In genomic region chr12:89893972-89894706, GRCh38 we compare ENCODE assay signal across 17 cellular contexts.
A peak's percentile ranks its signal among the peaks of the same experiment; 100 is the strongest.
DNase-seq lines count a peak whose midpoint lies in the region; ATAC-seq, FAIRE-seq and TF ChIP-seq lines count a peak whose summit lies in the region.
"Had no signal": no experiment of that assay in that cellular context is flagged by ENCODE, and none has a peak within 500 bp of the region (broad histone marks: within the 10 kb centered on the region; RNA-seq: fewer than 3 reads in every experiment).

No MANE protein-coding gene starts in this region.

- no peaks in the 10 kb centered on the region for H4K20me1 ChIP-seq in keratinocyte (ENCODE audit: control insufficient read depth, extremely low read depth, insufficient read depth, low read length)

- dilution Hi-C loops in keratinocyte (cut with MboI; ENCODE audit: extremely low pct_ligation_motif_present, low sequenced_read_pairs) = no loop called here

- TF ChIP-seq CTCF in AG10803 (conservative IDR thresholded peaks at IDR 0.05; ENCODE audit: low read length) (no peak), brain microvascular endothelial cell (IDR thresholded peaks at IDR 0.05; ENCODE audit: low read depth, low read length, missing control alignments) (no peak), keratinocyte (optimal IDR thresholded peaks at IDR 0.05 in 1 of 3, IDR thresholded peaks at IDR 0.05 in 1 of 3, conservative IDR thresholded peaks at IDR 0.05 in 1 of 3; ENCODE audit: extremely low read depth in 1 of 3, insufficient read depth in 2 of 3, low read length in 3 of 3) (no peak), suprapubic skin (IDR thresholded peaks at IDR 0.05) (no peak)

- H3K9me1 ChIP-seq in keratinocyte (ENCODE audit: control insufficient read depth, extremely low read depth, insufficient read depth, low read length) = no peaks in the 10 kb centered on the region

- H3K27ac ChIP-seq in brain microvascular endothelial cell (peak overlapping the region; percentile 21), keratinocyte (ENCODE audit: control insufficient read depth, insufficient read depth, low read length) (peak overlapping the region; percentile 77), suprapubic skin (no peak overlapping the region)
- H3K27ac ChIP-seq: cardiac muscle cell, esophagus muscularis mucosa, VCaP had no signal

- no peak for ATAC-seq in HG03196 (IDR thresholded peaks at IDR 0.05; ENCODE audit: unreplicated experiment)
- ATAC-seq: naive thymus-derived CD8-positive, alpha-beta T cell had no signal

- DNase-seq in AG10803 (ENCODE audit: low read depth) = peak; percentile 75
- peak; percentile 83 for DNase-seq in HS-5 (ENCODE audit: low read depth)
- peak; percentile 43 for DNase-seq in brain microvascular endothelial cell
- no peak for DNase-seq in keratinocyte (ENCODE audit: low read depth, low spot score)
- DNase-seq in suprapubic skin (ENCODE audit: low spot score in 2 of 2) = no peak
- DNase-seq in activated CD4-positive, alpha-beta T cell treated with anti-CD3 and anti-CD28 coated beads, Interleukin-2, amount 50 U/mL, for 1 hour = no peak
- no peak for DNase-seq in amniotic stem cell (lab: John Stamatoyannopoulos, UW)
- DNase-seq: activated T-cell treated with anti-CD3 and anti-CD28 coated beads, Interleukin-2, amount 50 U/mL, for 24 hours; CD4-positive, CD25-positive, alpha-beta regulatory T cell; kidney; naive thymus-derived CD8-positive, alpha-beta T cell; NCI-H526; small intestine had no signal

- H3K9ac ChIP-seq in keratinocyte (ENCODE audit: control insufficient read depth, extremely low read depth, insufficient read depth, low read length) = peak overlapping the region; percentile 31

- no peaks in the 10 kb centered on the region for H3K27me3 ChIP-seq in brain microvascular endothelial cell (replicated peaks)
- no peaks in the 10 kb centered on the region for H3K27me3 ChIP-seq in keratinocyte (ENCODE audit: control insufficient read depth, extremely low read depth, insufficient read depth, low read length)
- H3K27me3 ChIP-seq in suprapubic skin = no peaks in the 10 kb centered on the region
- H3K27me3 ChIP-seq: cardiac muscle cell, esophagus muscularis mucosa had no signal

- peak overlapping the region; percentile 20 for H3K4me2 ChIP-seq in keratinocyte (ENCODE audit: control insufficient read depth, extremely low read depth, insufficient read depth, low read depth, low read length)

- no peaks in the 10 kb centered on the region for H3K79me2 ChIP-seq in keratinocyte (ENCODE audit: control insufficient read depth, insufficient read depth, low read length)

- H3K4me3 ChIP-seq in AG10803 (ENCODE audit: low read length) = no peak overlapping the region
- H3K4me3 ChIP-seq in brain microvascular endothelial cell (ENCODE audit: low read depth, low read length) = no peak overlapping the region
- H3K4me3 ChIP-seq in keratinocyte (ENCODE audit: control insufficient read depth in 2 of 3, extremely low read depth in 1 of 3, insufficient read depth in 2 of 3, low read depth in 1 of 3, low read length in 3 of 3) = no peak overlapping the region
- H3K4me3 ChIP-seq in suprapubic skin = no peak overlapping the region
- H3K4me3 ChIP-seq: cardiac muscle cell, esophagus muscularis mucosa had no signal

- H3K9me3 ChIP-seq in keratinocyte (ENCODE audit: control insufficient read depth, low read depth, low read length) = no peaks in the 10 kb centered on the region
- H3K9me3 ChIP-seq in suprapubic skin = no peaks in the 10 kb centered on the region
- H3K9me3 ChIP-seq: esophagus muscularis mucosa had no signal

- in situ Hi-C loops in brain microvascular endothelial cell (cut with HindIII; ENCODE audit: low pct_ligation_motif_present, low sequenced_read_pairs) = no loop called here

- 76% methylated on average over 1 of the region's 1 CpG for WGBS in suprapubic skin

- no peaks in the 10 kb centered on the region for H3K36me3 ChIP-seq in brain microvascular endothelial cell (replicated peaks)
- H3K36me3 ChIP-seq in keratinocyte (ENCODE audit: control insufficient read depth in 2 of 2, extremely low read depth in 1 of 2, insufficient read depth in 2 of 2, low read length in 2 of 2) = no peaks in the 10 kb centered on the region
- H3K36me3 ChIP-seq in suprapubic skin = no peaks in the 10 kb centered on the region
- H3K36me3 ChIP-seq: cardiac muscle cell, esophagus muscularis mucosa had no signal

- TF ChIP-seq EP300 in suprapubic skin (IDR thresholded peaks at IDR 0.05) = no peak

- peak overlapping the region; percentile 7 for H2AFZ ChIP-seq in keratinocyte (ENCODE audit: control insufficient read depth, low read length)

- no peak for FAIRE-seq in keratinocyte (lab: Jason Lieb, UNC)
- FAIRE-seq: kidney, small intestine had no signal

- H3K4me1 ChIP-seq in keratinocyte (ENCODE audit: control insufficient read depth, extremely low read depth, insufficient read depth, low read length) (peaks cover 23% of the 10 kb centered on the region), suprapubic skin (no peaks in the 10 kb centered on the region)

- TF ChIP-seq POLR2A in suprapubic skin (IDR thresholded peaks at IDR 0.05) = no peak

Comparison
In these comparisons a context has a peak if more than half of its experiments do, and no peak if none do; other contexts are left out.
1. DNase-seq: peak in AG10803 (single experiment), HS-5 (single experiment) and brain microvascular endothelial cell (single experiment); none in keratinocyte (single experiment), suprapubic skin (0 of 2), activated CD4-positive, alpha-beta T cell treated with anti-CD3 and anti-CD28 coated beads, Interleukin-2, amount 50 U/mL, for 1 hour (single experiment) and amniotic stem cell (single experiment).